In the genomic region with DNA sequence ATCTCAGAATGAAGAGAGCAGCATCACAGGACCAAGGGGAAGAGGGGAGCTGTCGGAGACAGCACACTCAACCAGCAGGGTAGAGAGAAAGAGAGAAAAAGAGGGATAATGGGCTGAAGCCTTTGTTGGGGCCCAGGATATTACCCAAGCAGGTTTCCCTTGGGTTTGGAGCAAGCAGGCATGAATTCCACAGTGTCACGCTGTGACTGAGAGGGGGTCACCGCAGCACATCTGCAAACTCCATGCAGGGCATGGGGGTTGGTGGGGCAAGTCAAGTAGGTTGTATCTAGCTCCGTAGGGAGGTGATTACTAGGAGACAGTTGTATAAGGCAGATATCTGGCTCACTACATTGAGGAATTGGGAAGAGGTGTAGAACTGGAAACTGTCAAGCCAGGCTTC, we compare ENCODE assay signal across 1 cellular context.
A peak's percentile ranks its signal among the peaks of the same experiment; 100 is the strongest.
TF ChIP-seq lines count a peak whose summit lies in the region.

No MANE protein-coding gene starts in this region.

TF ChIP-seq in H1, 55 proteins besides CTCF, POLR2A, EP300 and RAD21 (continued from another document):
- TF ChIP-seq CHD7 (IDR thresholded peaks at IDR 0.05; ENCODE audit: insufficient replicate concordance, low read length) = peak; percentile 4
- TF ChIP-seq HDAC2 (IDR thresholded peaks at IDR 0.05; ENCODE audit: borderline replicate concordance in 1 of 2, low read depth in 2 of 2, low read length in 2 of 2) = peak; percentile 76 to 88; a peak in 2 of 4 replicates
- TF ChIP-seq TAF7 (optimal IDR thresholded peaks at IDR 0.05; ENCODE audit: borderline replicate concordance, low read depth, low read length) = no peak
- peak; percentile 70 for TF ChIP-seq ASH2L (IDR thresholded peaks at IDR 0.05; ENCODE audit: low read length)
- peak; percentile 76; the same call in 1 of the 2 replicates for TF ChIP-seq TEAD4 (IDR thresholded peaks at IDR 0.05; ENCODE audit: low read depth, low read length)
- no peak for TF ChIP-seq CHD1 (IDR thresholded peaks at IDR 0.05; ENCODE audit: low read depth, low read length)
- no peak for TF ChIP-seq JUN (IDR thresholded peaks at IDR 0.05; ENCODE audit: low read depth, low read length)
- peak; percentile 82 for TF ChIP-seq TCF12 (IDR thresholded peaks at IDR 0.05; ENCODE audit: low read depth, low read length)
